Comparison of ENCODE assay signal across 8 cellular contexts in genomic region chr7:2404714-2405119, GRCh38. TPM values are rescaled to one million over a fixed set of nuclear protein-coding genes. Genes with fewer than 3 reads are reported as not detected.
DNase-seq lines count a peak whose midpoint lies in the region; ATAC-seq, FAIRE-seq and TF ChIP-seq lines count a peak whose summit lies in the region.

No MANE protein-coding gene starts in this region.

- H3K27me3 ChIP-seq in DND-41 (ENCODE audit: insufficient read depth, low read length, poor library complexity) (no peaks in the 10 kb centered on the region), pancreas (no peaks in the 10 kb centered on the region)

- H3K79me2 ChIP-seq in DND-41 (ENCODE audit: insufficient read depth, low read length), result peaks cover 20% of the 10 kb centered on the region

- TF ChIP-seq CTCF in DND-41 (IDR thresholded peaks at IDR 0.05; ENCODE audit: borderline replicate concordance, extremely low read depth, low read length, poor library complexity, severe bottlenecking) (no peak), epithelial cell of esophagus (IDR thresholded peaks at IDR 0.05; ENCODE audit: insufficient read depth, low read depth, low read length, missing control alignments) (no peak), pancreas (IDR thresholded peaks at IDR 0.05) (no peak)

- peaks cover 25% of the 10 kb centered on the region for H4K20me1 ChIP-seq in DND-41 (ENCODE audit: insufficient read depth, low read length)

- FAIRE-seq in pancreas (lab: Jason Lieb, UNC), result no peak

- H3K4me3 ChIP-seq in DND-41 (ENCODE audit: low read depth in 1 of 2, low read length in 2 of 2), result peak overlapping the region; percentile 72 to 83; a peak in 3 of 4 replicates
- H3K4me3 ChIP-seq in epithelial cell of esophagus (ENCODE audit: low read length), result peak overlapping the region; percentile 67
- H3K4me3 ChIP-seq in pancreas, result peak overlapping the region; percentile 70 to 93 (median 86)

- H3K27ac ChIP-seq in DND-41 (ENCODE audit: low read length), result no peak overlapping the region; the same call in 1 of the 2 replicates
- H3K27ac ChIP-seq in pancreas, result no peak overlapping the region

- peak overlapping the region; percentile 78 for H3K9ac ChIP-seq in DND-41 (ENCODE audit: low read depth, low read length)

- WGBS in pancreas, 2 donors, result 62 to 63% methylated on average over 12 of the region's 12 CpGs

- no peak for DNase-seq in DND-41
- DNase-seq in OCI-M1 (lab: John Stamatoyannopoulos, UW), result peak; percentile 30
- DNase-seq in epithelial cell of esophagus (ENCODE audit: low read depth), result no peak
- no peak for DNase-seq in pancreas
- DNase-seq in NCI-H1436 treated with DMSO at 0.1 percent for 48 hours (lab: John Stamatoyannopoulos, UW), result no peak
- DNase-seq in kidney glomerular epithelial cell (lab: John Stamatoyannopoulos, UW), result no peak
- no peak for DNase-seq in hippocampal formation (lab: John Stamatoyannopoulos, UW)
- DNase-seq in occipital lobe (lab: John Stamatoyannopoulos, UW), result no peak

- no peak overlapping the region for H2AFZ ChIP-seq in DND-41 (ENCODE audit: low read depth, low read length)

- peaks cover 50% of the 10 kb centered on the region for H3K4me1 ChIP-seq in DND-41 (ENCODE audit: insufficient read depth, low read length)
- peaks cover 5 to 16% (median 9%) of the 10 kb centered on the region in 3 donors for H3K4me1 ChIP-seq in pancreas

- peak overlapping the region; percentile 81 for H3K4me2 ChIP-seq in DND-41 (ENCODE audit: insufficient read depth, low read length)

- no peaks in the 10 kb centered on the region for H3K36me3 ChIP-seq in DND-41 (ENCODE audit: insufficient read depth, low read length)
- H3K36me3 ChIP-seq in pancreas, result no peaks in the 10 kb centered on the region

- intact Hi-C loops in pancreas (cut with DNase I), result no loop called here

- ATAC-seq in DND-41 (ENCODE audit: insufficient read depth, low read depth) (no peak), pancreas (no peak)

- H3K9me3 ChIP-seq in DND-41 (ENCODE audit: insufficient read depth, low read length, severe bottlenecking), result no peaks in the 10 kb centered on the region
- no peaks in the 10 kb centered on the region for H3K9me3 ChIP-seq in pancreas

RNA-seq across cellular contexts. Expression of gene CHST12, which starts 1.3 kb away (rescaled TPM):
- total RNA-seq in pancreas (10 to 100 TPM in 1 of 6 donors, 1 to 10 TPM in 5; 7.3 to 13.2 (median 8.6) TPM), occipital lobe (1.9 TPM)
- polyA plus RNA-seq in pancreas, result 1 to 10 TPM; 7.0 to 8.7 TPM

RNA-seq across cellular contexts. Expression of gene EIF3B, which starts 50.1 kb away (rescaled TPM):
- total RNA-seq in pancreas (100 to 1,000 TPM in 1 of 6 donors, 10 to 100 TPM in 5; 61.1 to 106 (median 72.4) TPM), occipital lobe (63.0 TPM)
- 10 to 100 TPM; 83.2 to 90.6 TPM for polyA plus RNA-seq in pancreas
